Comparison of ENCODE assay signal across 9 cellular contexts in genomic region chr15:40746916-40747418, GRCh38. TPM values are rescaled to one million over a fixed set of nuclear protein-coding genes. Genes with fewer than 3 reads are reported as not detected.
DNase-seq lines count a peak whose midpoint lies in the region; ATAC-seq and TF ChIP-seq lines count a peak whose summit lies in the region.
"Had no signal": no experiment of that assay in that cellular context is flagged by ENCODE, and none has a peak within 500 bp of the region (broad histone marks: within the 10 kb centered on the region; RNA-seq: fewer than 3 reads in every experiment).

No MANE protein-coding gene starts in this region.

- 51% methylated on average over 2 of the region's 3 CpGs for WGBS in right lobe of liver (ENCODE audit: insufficient coverage, low coverage, low lambda C conversion rate, missing lambda C conversion rate)

- H3K4me1 ChIP-seq in BE2C (peaks cover 8% of the 10 kb centered on the region), Panc1 (ENCODE audit: control insufficient read depth, insufficient read depth, low read length) (no peaks in the 10 kb centered on the region), right lobe of liver (peaks cover 0 to 21% (median 7%) of the 10 kb centered on the region in 4 donors)

- in situ Hi-C loops in Panc1 (cut with HindIII; ENCODE audit: low pct_unique_long_range_greater_than_20kb, low sequenced_read_pairs) = no loop called here

- H3K4me3 ChIP-seq in BE2C (ENCODE audit: low read depth, low read length) (no peak overlapping the region), Panc1 (ENCODE audit: low read depth in 2 of 2, low read length in 2 of 2) (no peak overlapping the region), right lobe of liver (no peak overlapping the region)
- H3K4me3 ChIP-seq: esophagus squamous epithelium had no signal

- no TSS peak for BruUV-seq in Panc1 (replicated peaks; lab: Mats Ljungman, UMichigan)

- no peak for TF ChIP-seq CTCF in BE2C (IDR thresholded peaks at IDR 0.05; ENCODE audit: low read depth, low read length)
- TF ChIP-seq CTCF in Panc1 (IDR thresholded peaks at IDR 0.05) = no peak
- TF ChIP-seq CTCF in right lobe of liver (IDR thresholded peaks at IDR 0.05) = no peak

- CTCF ChIA-PET in Panc1 (lab: Charles Lee) = interaction anchor here (0.7 to 1.2 kb wide), 8 partner anchors 9 to 159 kb away, joined by 3 to 12 read pairs (median 5); partner anchors contain the start of genes DNAJC17, GCHFR, VPS18 and ZFYVE19

- H3K27me3 ChIP-seq in BE2C = no peaks in the 10 kb centered on the region
- H3K27me3 ChIP-seq in Panc1 (ENCODE audit: control insufficient read depth, insufficient read depth, low read length) = no peaks in the 10 kb centered on the region
- H3K27me3 ChIP-seq in right lobe of liver = no peaks in the 10 kb centered on the region
- H3K27me3 ChIP-seq: esophagus squamous epithelium had no signal

- peak; percentile 14; the same call in 1 of the 2 replicates for ATAC-seq in Panc1
- no peak for ATAC-seq in HG03097 (IDR thresholded peaks at IDR 0.05; ENCODE audit: low FRiP score, unreplicated experiment)
- no peak for ATAC-seq in right lobe of liver
- no peak for ATAC-seq in HG03025 (IDR thresholded peaks at IDR 0.05; ENCODE audit: low FRiP score, unreplicated experiment)

- H3K9me3 ChIP-seq in BE2C (no peaks in the 10 kb centered on the region), Panc1 (ENCODE audit: control insufficient read depth, insufficient read depth, low read depth, low read length) (no peaks in the 10 kb centered on the region), right lobe of liver (no peaks in the 10 kb centered on the region)
- H3K9me3 ChIP-seq: esophagus squamous epithelium had no signal

- POLR2A ChIA-PET in Panc1 (lab: Charles Lee) = interaction anchor here (0.7 kb wide), 1 partner anchor 11 kb away, joined by 3 read pairs; no protein-coding TSS in a partner anchor

- DNase-seq in BE2C (peak; percentile 85), GF-D8 (lab: John Stamatoyannopoulos, UW) (peak; percentile 33), Panc1 (ENCODE audit: low read depth, low spot score) (no peak), fibroblast of the conjunctiva (ENCODE audit: low read depth) (peak; percentile 71), right lobe of liver (no peak), hippocampal formation (lab: John Stamatoyannopoulos, UW) (no peak)
- DNase-seq: esophagus squamous epithelium had no signal

- H3K27ac ChIP-seq in Panc1 (ENCODE audit: low read length) (no peak overlapping the region), right lobe of liver (no peak overlapping the region)

- H3K36me3 ChIP-seq in BE2C = peaks cover 68% of the 10 kb centered on the region
- H3K36me3 ChIP-seq in Panc1 (ENCODE audit: control insufficient read depth, insufficient read depth, low read length) = no peaks in the 10 kb centered on the region
- peaks cover 0 to 33% (median 12%) of the 10 kb centered on the region in 4 donors for H3K36me3 ChIP-seq in right lobe of liver

- no peak for TF ChIP-seq POLR2A in right lobe of liver (IDR thresholded peaks at IDR 0.05)

- intact Hi-C loops in Panc1 (cut with micrococcal nuclease; ENCODE audit: unreplicated experiment) (no loop called here), right lobe of liver (cut with DNase I) (no loop called here)

RNA-seq across cellular contexts. Expression of gene RMDN3, which starts 8.1 kb away (rescaled TPM):
- polyA plus RNA-seq in BE2C (2012; ENCODE audit: insufficient read depth, insufficient read length, low read depth) = 135 TPM
- total RNA-seq in Panc1 (2021; ENCODE audit: unreplicated experiment) (33.2 TPM), right lobe of liver (10 to 100 TPM; 25.3 to 38.5 (median 29.5) TPM)
- 29.8 TPM for polyA plus RNA-seq in Panc1 (2012; ENCODE audit: insufficient read length)

RNA-seq across cellular contexts. Expression of gene GCHFR, which starts 16.9 kb away (rescaled TPM):
- 6.2 TPM for polyA plus RNA-seq in BE2C (2012; ENCODE audit: insufficient read depth, insufficient read length, low read depth)
- 37.2 TPM for total RNA-seq in Panc1 (2021; ENCODE audit: unreplicated experiment)
- 83.3 TPM for polyA plus RNA-seq in Panc1 (2012; ENCODE audit: insufficient read length)
- total RNA-seq in right lobe of liver = 100 to 1,000 TPM in 2 of 6 experiments, 10 to 100 TPM in 4; 65.4 to 181 (median 82.0) TPM

RNA-seq across cellular contexts. Expression of gene C15orf62, which starts 22.8 kb away (rescaled TPM):
- polyA plus RNA-seq in BE2C (2012; ENCODE audit: insufficient read depth, insufficient read length, low read depth) = 2.0 TPM
- total RNA-seq in Panc1 (2021; ENCODE audit: unreplicated experiment) (0.33 TPM), right lobe of liver (1 to 10 TPM in 2 of 6 experiments, under 1 TPM in 4; 0.51 to 1.6 (median 0.83) TPM)
- polyA plus RNA-seq in Panc1 (2012; ENCODE audit: insufficient read length) = 0.78 TPM

RNA-seq across cellular contexts. Expression of gene RAD51, which starts 52.0 kb away (rescaled TPM):
- 5.4 TPM for polyA plus RNA-seq in BE2C (2012; ENCODE audit: insufficient read depth, insufficient read length, low read depth)
- total RNA-seq in Panc1 (2021; ENCODE audit: unreplicated experiment) (30.3 TPM), right lobe of liver (1 to 10 TPM in 2 of 6 experiments, under 1 TPM in 2, not detected in 2; 0.66 to 1.7 (median 1.1) TPM)
- 18.6 TPM for polyA plus RNA-seq in Panc1 (2012; ENCODE audit: insufficient read length)

RNA-seq across cellular contexts. Expression of gene ZFYVE19, which starts 59.9 kb away (rescaled TPM):
- polyA plus RNA-seq in BE2C (2012; ENCODE audit: insufficient read depth, insufficient read length, low read depth) = 9.9 TPM
- total RNA-seq in Panc1 (2021; ENCODE audit: unreplicated experiment) (39.5 TPM), right lobe of liver (10 to 100 TPM; 11.5 to 49.3 (median 19.5) TPM)
- polyA plus RNA-seq in Panc1 (2012; ENCODE audit: insufficient read length) = 46.8 TPM

Comparison
In these comparisons a context has a peak if more than half of its experiments do, and no peak if none do; other contexts are left out.
1. DNase-seq: peak in BE2C (single experiment), GF-D8 (single experiment) and fibroblast of the conjunctiva (single experiment); none in Panc1 (single experiment), right lobe of liver (0 of 3) and hippocampal formation (0 of 2).